8 cellular contexts compared by ENCODE assay signal in genomic region chr7:2520131-2520807, GRCh38. TPM values are rescaled to one million over a fixed set of nuclear protein-coding genes. Genes with fewer than 3 reads are reported as not detected.
DNase-seq lines count a peak whose midpoint lies in the region; ATAC-seq, FAIRE-seq and TF ChIP-seq lines count a peak whose summit lies in the region.

No MANE protein-coding gene starts in this region.

- H3K36me3 Mint-ChIP-seq in activated naive CD8-positive, alpha-beta T cell treated with anti-CD3 and anti-CD28 coated beads for 36 hours: peaks cover 9% of the 10 kb centered on the region

- no peak for ATAC-seq in GM19455 (IDR thresholded peaks at IDR 0.05; ENCODE audit: unreplicated experiment)

- no peaks in the 10 kb centered on the region for H3K27me3 Mint-ChIP-seq in activated naive CD8-positive, alpha-beta T cell treated with anti-CD3 and anti-CD28 coated beads for 36 hours

- peaks cover 37% of the 10 kb centered on the region for H3K4me1 Mint-ChIP-seq in activated naive CD8-positive, alpha-beta T cell treated with anti-CD3 and anti-CD28 coated beads for 36 hours

- H3K9ac ChIP-seq in kidney (ENCODE audit: low read length in 2 of 2) (peak overlapping the region; percentile 19 to 39), subcutaneous abdominal adipose tissue (ENCODE audit: low read length in 5 of 5) (peak overlapping the region; percentile 7 to 77 (median 46))

- H3K4me3 ChIP-seq in LNCaP clone FGC (ENCODE audit: low read depth, low read length) (peak overlapping the region; percentile 45), kidney (ENCODE audit: low read length in 2 of 2) (peak overlapping the region; percentile 30 to 72), subcutaneous abdominal adipose tissue (ENCODE audit: low read depth in 1 of 5, low read length in 5 of 5) (peak overlapping the region; percentile 83 to 95 (median 87))

- H3K4me1 ChIP-seq in kidney (ENCODE audit: control insufficient read depth in 1 of 2, insufficient read depth in 1 of 2, low read depth in 1 of 2, low read length in 2 of 2): peaks cover 0 to 35% of the 10 kb centered on the region in 2 donors
- H3K4me1 ChIP-seq in subcutaneous abdominal adipose tissue (ENCODE audit: control insufficient read depth in 5 of 5, insufficient read depth in 5 of 5, low read length in 5 of 5): peaks cover 3 to 64% (median 63%) of the 10 kb centered on the region in 5 donors

- H3K27ac Mint-ChIP-seq in activated naive CD8-positive, alpha-beta T cell treated with anti-CD3 and anti-CD28 coated beads for 36 hours: peak overlapping the region; percentile 84

- H3K36me3 ChIP-seq in kidney (ENCODE audit: control insufficient read depth in 1 of 2, insufficient read depth in 2 of 2, low read length in 2 of 2) (no peaks in the 10 kb centered on the region), subcutaneous abdominal adipose tissue (ENCODE audit: control insufficient read depth in 5 of 5, insufficient read depth in 5 of 5, low read length in 5 of 5) (peaks cover 0 to 4% (median 3%) of the 10 kb centered on the region in 5 donors)

- intact Hi-C loops in kidney (cut with DNase I): no loop called here

- H3K9me3 Mint-ChIP-seq in activated naive CD8-positive, alpha-beta T cell treated with anti-CD3 and anti-CD28 coated beads for 36 hours: no peaks in the 10 kb centered on the region

- peak; percentile 14 for DNase-seq in NCI-H2107 treated with DMSO at 0.1 percent for 48 hours (lab: John Stamatoyannopoulos, UW; ENCODE audit: unreplicated experiment)
- DNase-seq in NCI-H2107 (lab: John Stamatoyannopoulos, UW): no peak
- no peak for DNase-seq in LNCaP clone FGC (ENCODE audit: low read depth)
- DNase-seq in activated naive CD8-positive, alpha-beta T cell treated with anti-CD3 and anti-CD28 coated beads for 36 hours: peak; percentile 43
- DNase-seq in kidney: no peak
- no peak for DNase-seq in GM19240 (ENCODE audit: insufficient read length, low spot score)

- TF ChIP-seq CTCF in LNCaP clone FGC (IDR thresholded peaks at IDR 0.05; ENCODE audit: control insufficient read depth, extremely low read depth, insufficient read depth): no peak
- TF ChIP-seq CTCF in kidney (IDR thresholded peaks at IDR 0.05; ENCODE audit: borderline replicate concordance, extremely low read depth, insufficient read depth): no peak

- peak overlapping the region; percentile 94 for H3K4me3 Mint-ChIP-seq in activated naive CD8-positive, alpha-beta T cell treated with anti-CD3 and anti-CD28 coated beads for 36 hours

- FAIRE-seq in kidney (lab: Jason Lieb, UNC): no peak

- H3K27ac ChIP-seq in kidney (ENCODE audit: low read depth in 2 of 2, low read length in 2 of 2) (no peak overlapping the region), subcutaneous abdominal adipose tissue (ENCODE audit: low read depth, low read length) (peak overlapping the region; percentile 81)

- H3K27me3 ChIP-seq in subcutaneous abdominal adipose tissue (ENCODE audit: control insufficient read depth in 5 of 5, insufficient read depth in 4 of 5, low read length in 5 of 5): no peaks in the 10 kb centered on the region

- H3K9me3 ChIP-seq in kidney (ENCODE audit: control insufficient read depth in 1 of 2, low read length in 2 of 2) (no peaks in the 10 kb centered on the region), subcutaneous abdominal adipose tissue (ENCODE audit: control insufficient read depth in 5 of 5, low read length in 5 of 5) (no peaks in the 10 kb centered on the region)

RNA-seq across cellular contexts. Expression of gene LFNG, which starts 0.7 kb away (rescaled TPM):
- 10 to 100 TPM; 21.0 to 25.8 TPM for total RNA-seq in activated naive CD8-positive, alpha-beta T cell treated with anti-CD3 and anti-CD28 coated beads for 36 hours
- total RNA-seq in kidney: 18.4 TPM
- 5.0 TPM for polyA plus RNA-seq in kidney (ENCODE audit: insufficient read depth, low read depth, low replicate concordance)

RNA-seq across cellular contexts. Expression of gene BRAT1, which starts 35.1 kb away (rescaled TPM):
- 10 to 100 TPM; 36.4 to 37.8 TPM for total RNA-seq in activated naive CD8-positive, alpha-beta T cell treated with anti-CD3 and anti-CD28 coated beads for 36 hours
- total RNA-seq in kidney: 23.7 TPM
- polyA plus RNA-seq in kidney (ENCODE audit: insufficient read depth, low read depth, low replicate concordance): 18.7 TPM

RNA-seq across cellular contexts. Expression of gene IQCE, which starts 38.5 kb away (rescaled TPM):
- total RNA-seq in activated naive CD8-positive, alpha-beta T cell treated with anti-CD3 and anti-CD28 coated beads for 36 hours: 1 to 10 TPM; 5.4 to 6.1 TPM
- 27.8 TPM for total RNA-seq in kidney
- 6.1 TPM for polyA plus RNA-seq in kidney (ENCODE audit: insufficient read depth, low read depth, low replicate concordance)

RNA-seq across cellular contexts. Expression of gene GRIFIN, which starts 44.1 kb away (rescaled TPM):
- not detected for total RNA-seq in activated naive CD8-positive, alpha-beta T cell treated with anti-CD3 and anti-CD28 coated beads for 36 hours
- not detected for total RNA-seq in kidney
- polyA plus RNA-seq in kidney (ENCODE audit: insufficient read depth, low read depth, low replicate concordance): not detected

Comparison
In these comparisons a context has a peak if more than half of its experiments do, and no peak if none do; other contexts are left out.
1. DNase-seq: peak in NCI-H2107 treated with DMSO at 0.1 percent for 48 hours (single experiment) and activated naive CD8-positive, alpha-beta T cell treated with anti-CD3 and anti-CD28 coated beads for 36 hours (single experiment); none in NCI-H2107 (single experiment), LNCaP clone FGC (single experiment), kidney (single experiment) and GM19240 (single experiment).
2. Peak in every context shown above with its lines, with median percentiles within 50 percentile points of each other: H3K4me3 ChIP-seq.